12 cellular contexts compared by ENCODE assay signal in the genomic region with DNA sequence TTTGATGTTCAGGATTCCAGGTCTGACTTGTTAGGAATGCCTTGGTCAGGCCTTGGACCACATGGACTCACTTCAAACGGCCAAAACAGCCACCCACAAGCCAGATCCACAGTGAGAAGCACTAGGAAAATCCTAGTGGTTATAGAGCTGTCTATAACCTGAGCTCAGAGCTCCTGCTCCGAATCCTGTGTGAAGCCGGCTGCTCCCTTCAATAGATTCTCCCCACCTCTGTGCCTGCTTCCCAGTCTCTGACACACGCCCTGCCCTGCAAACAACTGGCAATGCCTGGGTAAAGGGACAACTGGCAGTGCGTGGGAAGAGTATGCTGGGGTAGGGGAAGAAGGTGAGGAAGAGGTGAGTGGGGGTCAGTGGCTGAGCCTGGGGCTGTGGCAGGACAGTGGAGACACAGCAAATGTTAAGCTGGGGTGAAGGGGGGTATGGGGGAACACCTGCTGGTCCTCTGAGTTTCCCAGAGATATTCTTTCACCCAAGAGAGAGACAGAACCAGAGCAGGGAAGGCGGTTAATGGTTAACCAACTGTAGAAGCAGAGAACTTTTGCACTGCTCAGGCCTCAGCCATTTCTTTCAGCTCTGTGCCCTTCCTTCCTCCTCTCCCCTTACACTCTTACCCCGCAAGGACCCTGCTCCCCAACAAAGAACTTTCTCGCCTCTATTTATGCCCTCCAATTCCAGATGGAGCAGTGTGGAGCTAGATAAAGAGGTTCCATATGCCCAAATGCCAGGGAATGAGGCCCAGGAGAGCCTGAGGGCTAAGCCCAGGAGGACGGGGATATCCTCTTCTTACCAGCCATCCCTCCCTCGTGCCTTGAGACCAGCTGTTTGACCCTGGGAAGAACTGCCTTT. TPM values are rescaled to one million over a fixed set of nuclear protein-coding genes. Genes with fewer than 3 reads are reported as not detected.
DNase-seq lines count a peak whose midpoint lies in the region; ATAC-seq, FAIRE-seq and TF ChIP-seq lines count a peak whose summit lies in the region.
"Had no signal": no experiment of that assay in that cellular context is flagged by ENCODE, and none has a peak within 500 bp of the region (broad histone marks: within the 10 kb centered on the region; RNA-seq: fewer than 3 reads in every experiment).

No MANE protein-coding gene starts in this region.

- no peak overlapping the region for H3K4me3 Mint-ChIP-seq in activated CD4-positive, alpha-beta memory T cell treated with anti-CD3 and anti-CD28 coated beads, Interleukin-2, amount 10 ng/mL, durations not matched to agents 7 days and 5 days
- H3K4me3 Mint-ChIP-seq in activated CD4-positive, alpha-beta T cell treated with anti-CD3 and anti-CD28 coated beads, Interleukin-2, amount 10 ng/mL, durations not matched to agents 24 days and 14 days, result no peak overlapping the region
- H3K4me3 Mint-ChIP-seq: activated B cell treated with CpG ODN at 0.5 μM for 24 hours; CD4-positive, alpha-beta memory T cell had no signal

- H3K9me3 ChIP-seq in RWPE2 (ENCODE audit: severe bottlenecking), result no peaks in the 10 kb centered on the region
- no peaks in the 10 kb centered on the region for H3K9me3 ChIP-seq in right atrium auricular region
- H3K9me3 ChIP-seq in pancreas, result no peaks in the 10 kb centered on the region

- intact Hi-C loops in pancreas (cut with DNase I), result loop anchor here in 1 of 3 donors (10.0 kb wide), 1 partner anchor 215 kb away; no protein-coding TSS in a partner anchor
- intact Hi-C loops in activated CD4-positive, alpha-beta T cell treated with anti-CD3 and anti-CD28 coated beads, Interleukin-2, amount 10 ng/mL, durations not matched to agents 24 days and 14 days (cut with micrococcal nuclease), result loop anchor here (10.0 kb wide), 1 partner anchor 355 kb away; no protein-coding TSS in a partner anchor

- no peak overlapping the region for H3K27ac Mint-ChIP-seq in activated CD4-positive, alpha-beta memory T cell treated with anti-CD3 and anti-CD28 coated beads, Interleukin-2, amount 10 ng/mL, durations not matched to agents 7 days and 5 days
- no peak overlapping the region for H3K27ac Mint-ChIP-seq in activated CD4-positive, alpha-beta T cell treated with anti-CD3 and anti-CD28 coated beads, Interleukin-2, amount 10 ng/mL, durations not matched to agents 24 days and 14 days
- H3K27ac Mint-ChIP-seq: activated B cell treated with CpG ODN at 0.5 μM for 24 hours; CD4-positive, alpha-beta memory T cell had no signal

- H3K36me3 ChIP-seq in RWPE2 (ENCODE audit: low read depth), result peaks cover 12% of the 10 kb centered on the region; the same call in 1 of the 2 replicates
- H3K36me3 ChIP-seq in right atrium auricular region, result no peaks in the 10 kb centered on the region
- H3K36me3 ChIP-seq in pancreas, result no peaks in the 10 kb centered on the region

- no peaks in the 10 kb centered on the region for H3K9me3 Mint-ChIP-seq in activated CD4-positive, alpha-beta memory T cell treated with anti-CD3 and anti-CD28 coated beads, Interleukin-2, amount 10 ng/mL, durations not matched to agents 7 days and 5 days
- H3K9me3 Mint-ChIP-seq in activated CD4-positive, alpha-beta T cell treated with anti-CD3 and anti-CD28 coated beads, Interleukin-2, amount 10 ng/mL, durations not matched to agents 24 days and 14 days, result no peaks in the 10 kb centered on the region
- H3K9me3 Mint-ChIP-seq: activated B cell treated with CpG ODN at 0.5 μM for 24 hours; CD4-positive, alpha-beta memory T cell had no signal

- POLR2A ChIA-PET in activated CD4-positive, alpha-beta memory T cell treated with anti-CD3 and anti-CD28 coated beads, Interleukin-2, amount 10 ng/mL, durations not matched to agents 7 days and 5 days (lab: Charles Lee), result no interaction called here

- ATAC-seq in RWPE2 (ENCODE audit: low read depth) (no peak), pancreas (peak; percentile 38 to 63 (median 58)), GM21529 (IDR thresholded peaks at IDR 0.05; ENCODE audit: unreplicated experiment) (no peak), HG03439 (IDR thresholded peaks at IDR 0.05; ENCODE audit: unreplicated experiment) (no peak)

- H3K27ac ChIP-seq in RWPE2 (ENCODE audit: poor library complexity, severe bottlenecking) (peak overlapping the region; percentile 79), right atrium auricular region (peak overlapping the region; percentile 54 to 88), pancreas (peak overlapping the region; percentile 7 to 89 (median 62))
- H3K27ac ChIP-seq: parathyroid adenoma had no signal

- no peaks in the 10 kb centered on the region for H3K27me3 ChIP-seq in RWPE2 (ENCODE audit: insufficient read depth, poor library complexity, severe bottlenecking)
- H3K27me3 ChIP-seq in right atrium auricular region, result no peaks in the 10 kb centered on the region
- H3K27me3 ChIP-seq in pancreas, result no peaks in the 10 kb centered on the region

- 18 to 25% methylated on average over 10 of the region's 10 CpGs for WGBS in pancreas, 2 donors

- DNase-seq in COLO668 (lab: John Stamatoyannopoulos, UW; ENCODE audit: unreplicated experiment) (peak; percentile 68), RWPE2 (ENCODE audit: low spot score) (no peak), right atrium auricular region (ENCODE audit: low spot score) (no peak), pancreas (peak in 4 of 6 donors; percentile 52 to 73 (median 65))
- no peak for DNase-seq in activated CD4-positive, alpha-beta memory T cell treated with anti-CD3 and anti-CD28 coated beads, Interleukin-2, amount 10 ng/mL, durations not matched to agents 7 days and 5 days
- no peak for DNase-seq in activated CD4-positive, alpha-beta T cell treated with anti-CD3 and anti-CD28 coated beads, Interleukin-2, amount 10 ng/mL, durations not matched to agents 24 days and 14 days
- DNase-seq: activated B cell treated with CpG ODN at 0.5 μM for 24 hours, activated gamma-delta T cell treated with Interleukin-2 at 50 U/mL for 16 hours had no signal

- no peak for TF ChIP-seq CTCF in RWPE2 (IDR thresholded peaks at IDR 0.05; ENCODE audit: poor library complexity, severe bottlenecking)
- no peak for TF ChIP-seq CTCF in right atrium auricular region (IDR thresholded peaks at IDR 0.05)
- TF ChIP-seq CTCF in pancreas (IDR thresholded peaks at IDR 0.05), result no peak

- H3K4me1 ChIP-seq in RWPE2 (ENCODE audit: insufficient read depth, poor library complexity, severe bottlenecking) (peaks cover 56% of the 10 kb centered on the region), right atrium auricular region (peaks cover 0 to 81% of the 10 kb centered on the region in 2 donors), pancreas (peaks cover 17 to 55% (median 43%) of the 10 kb centered on the region in 3 donors)
- H3K4me1 ChIP-seq: parathyroid adenoma had no signal

- H3K27me3 Mint-ChIP-seq in activated CD4-positive, alpha-beta memory T cell treated with anti-CD3 and anti-CD28 coated beads, Interleukin-2, amount 10 ng/mL, durations not matched to agents 7 days and 5 days, result peaks cover 68% of the 10 kb centered on the region
- H3K27me3 Mint-ChIP-seq in activated CD4-positive, alpha-beta T cell treated with anti-CD3 and anti-CD28 coated beads, Interleukin-2, amount 10 ng/mL, durations not matched to agents 24 days and 14 days, result peaks cover 74% of the 10 kb centered on the region

- H3K36me3 Mint-ChIP-seq in activated CD4-positive, alpha-beta memory T cell treated with anti-CD3 and anti-CD28 coated beads, Interleukin-2, amount 10 ng/mL, durations not matched to agents 7 days and 5 days (ENCODE audit: low read depth), result no peaks in the 10 kb centered on the region
- H3K36me3 Mint-ChIP-seq in activated CD4-positive, alpha-beta T cell treated with anti-CD3 and anti-CD28 coated beads, Interleukin-2, amount 10 ng/mL, durations not matched to agents 24 days and 14 days (ENCODE audit: low read depth), result no peaks in the 10 kb centered on the region
- H3K36me3 Mint-ChIP-seq: CD4-positive, alpha-beta memory T cell had no signal

- no peak for FAIRE-seq in pancreas (lab: Jason Lieb, UNC)

- CTCF ChIA-PET in activated CD4-positive, alpha-beta memory T cell treated with anti-CD3 and anti-CD28 coated beads, Interleukin-2, amount 10 ng/mL, durations not matched to agents 7 days and 5 days (lab: Charles Lee), result interaction anchor here (0.7 to 1.5 kb wide), 5 partner anchors 12 to 354 kb away, joined by 3 to 4 read pairs (median 4); no protein-coding TSS in a partner anchor

- H3K4me3 ChIP-seq in RWPE2 (ENCODE audit: severe bottlenecking) (no peak overlapping the region), right atrium auricular region (peak overlapping the region; percentile 3 to 88), pancreas (peak overlapping the region in 3 of 4 donors; percentile 10 to 98 (median 96))

- peaks cover 14% of the 10 kb centered on the region for H3K4me1 Mint-ChIP-seq in activated CD4-positive, alpha-beta memory T cell treated with anti-CD3 and anti-CD28 coated beads, Interleukin-2, amount 10 ng/mL, durations not matched to agents 7 days and 5 days
- peaks cover 18% of the 10 kb centered on the region for H3K4me1 Mint-ChIP-seq in activated CD4-positive, alpha-beta T cell treated with anti-CD3 and anti-CD28 coated beads, Interleukin-2, amount 10 ng/mL, durations not matched to agents 24 days and 14 days

RNA-seq across cellular contexts. Expression of a gene that starts 4.4 kb away (rescaled TPM):
- total RNA-seq in right atrium auricular region (10 to 100 TPM; 10.8 to 23.8 TPM), pancreas (100 to 1,000 TPM in 2 of 6 donors, 10 to 100 TPM in 4; 63.9 to 137 (median 80.1) TPM)
- 10 to 100 TPM; 48.7 to 52.2 TPM for polyA plus RNA-seq in pancreas
- under 1 TPM; 0.43 to 0.65 TPM for total RNA-seq in activated CD4-positive, alpha-beta memory T cell treated with anti-CD3 and anti-CD28 coated beads, Interleukin-2, amount 10 ng/mL, durations not matched to agents 7 days and 5 days
- total RNA-seq in activated CD4-positive, alpha-beta T cell treated with anti-CD3 and anti-CD28 coated beads, Interleukin-2, amount 10 ng/mL, durations not matched to agents 24 days and 14 days, result not detected in 2 replicates

Comparison
In these comparisons a context has a peak if more than half of its experiments do, and no peak if none do; other contexts are left out.
1. DNase-seq: peak in COLO668 (single experiment) and pancreas (4 of 6); none in RWPE2 (single experiment), right atrium auricular region (single experiment), activated CD4-positive, alpha-beta memory T cell treated with anti-CD3 and anti-CD28 coated beads, Interleukin-2, amount 10 ng/mL, durations not matched to agents 7 days and 5 days (single experiment) and activated CD4-positive, alpha-beta T cell treated with anti-CD3 and anti-CD28 coated beads, Interleukin-2, amount 10 ng/mL, durations not matched to agents 24 days and 14 days (single experiment).
2. ATAC-seq: peak in pancreas (4 of 4); none in RWPE2 (single experiment), GM21529 (single experiment) and HG03439 (single experiment).
3. RNA of a gene that starts 4.4 kb away (total RNA-seq): 63.9 to 137 TPM in pancreas and 10.8 to 23.8 TPM in right atrium auricular region; 0.43 to 0.65 TPM in activated CD4-positive, alpha-beta memory T cell treated with anti-CD3 and anti-CD28 coated beads, Interleukin-2, amount 10 ng/mL, durations not matched to agents 7 days and 5 days and not detected in activated CD4-positive, alpha-beta T cell treated with anti-CD3 and anti-CD28 coated beads, Interleukin-2, amount 10 ng/mL, durations not matched to agents 24 days and 14 days; every median in the first group is over 4 times any median in the second.
4. Peak in every context shown above with its lines, with median percentiles within 50 percentile points of each other: H3K27ac ChIP-seq.